In genomic region chr12:53079226-53080117, GRCh38 we compare ENCODE assay signal across 8 cellular contexts. TPM values are rescaled to one million over a fixed set of nuclear protein-coding genes. Genes with fewer than 3 reads are reported as not detected.
A peak's percentile ranks its signal among the peaks of the same experiment; 100 is the strongest.
DNase-seq lines count a peak whose midpoint lies in the region; FAIRE-seq and TF ChIP-seq lines count a peak whose summit lies in the region.

TSS of gene SPRYD3 (minus strand) at chr12:53079390. CDS start at chr12:53079333, 57 bp downstream.

- H3K4me3 Mint-ChIP-seq in activated naive CD4-positive, alpha-beta T cell treated with anti-CD3 and anti-CD28 coated beads for 36 hours = peak within 1 kb of the TSS; percentile 88

- no peaks in the 10 kb centered on the region for H3K27me3 ChIP-seq in suprapubic skin

- DNase-seq in GM03348 (ENCODE audit: low spot score) = peak; percentile 100
- DNase-seq in HFF-Myc (ENCODE audit: extremely low read depth, low read depth) = no peak
- peak; percentile 98 for DNase-seq in NAMALWA (ENCODE audit: low spot score)
- DNase-seq in SK-N-DZ (ENCODE audit: low spot score) = peak; percentile 97
- DNase-seq in activated naive CD4-positive, alpha-beta T cell treated with anti-CD3 and anti-CD28 coated beads for 36 hours = peak; percentile 98
- peak; percentile 99 to 100 for DNase-seq in frontal cortex (ENCODE audit: low spot score in 2 of 2)
- DNase-seq in nucleus accumbens (lab: John Stamatoyannopoulos, UW) = peak; percentile 84 to 99 (median 97)
- DNase-seq in suprapubic skin (ENCODE audit: low spot score in 2 of 2) = peak; percentile 99 to 100

- H3K4me1 Mint-ChIP-seq in activated naive CD4-positive, alpha-beta T cell treated with anti-CD3 and anti-CD28 coated beads for 36 hours (ENCODE audit: low read depth) = peaks cover 31% of the 10 kb centered on the region

- WGBS in suprapubic skin = 3% methylated on average over 31 of the region's 67 CpGs

- peak within 1 kb of the TSS; percentile 82 for H3K27ac ChIP-seq in suprapubic skin

- H3K4me1 ChIP-seq in suprapubic skin = peaks cover 24% of the 10 kb centered on the region

- H3K4me3 ChIP-seq in HFF-Myc (replicated peaks; ENCODE audit: low read depth, low read length) (peak within 1 kb of the TSS; percentile 60), suprapubic skin (peak within 1 kb of the TSS; percentile 65)

- TF ChIP-seq EP300 in suprapubic skin (IDR thresholded peaks at IDR 0.05) = no peak

- CTCF ChIA-PET in activated naive CD4-positive, alpha-beta T cell treated with anti-CD3 and anti-CD28 coated beads for 36 hours (lab: Charles Lee) = interaction anchor here (0.8 to 19.4 kb wide), 6 partner anchors 13 to 266 kb away, joined by 3 to 360 read pairs (median 3); partner anchors contain the start of genes IGFBP6 and SOAT2

- no peaks in the 10 kb centered on the region for H3K27me3 Mint-ChIP-seq in activated naive CD4-positive, alpha-beta T cell treated with anti-CD3 and anti-CD28 coated beads for 36 hours (ENCODE audit: low read depth)

- peaks cover 4% of the 10 kb centered on the region for H3K36me3 Mint-ChIP-seq in activated naive CD4-positive, alpha-beta T cell treated with anti-CD3 and anti-CD28 coated beads for 36 hours (ENCODE audit: low read depth)

- intact Hi-C loops in activated naive CD4-positive, alpha-beta T cell treated with anti-CD3 and anti-CD28 coated beads for 36 hours (cut with micrococcal nuclease) = loop anchor here (1.0 to 2.0 kb wide), 7 partner anchors 20 to 647 kb away; partner anchors contain the start of genes CALCOCO1, CSAD, EIF4B and PFDN5

- peak within 1 kb of the TSS; percentile 85 for H3K27ac Mint-ChIP-seq in activated naive CD4-positive, alpha-beta T cell treated with anti-CD3 and anti-CD28 coated beads for 36 hours

- no peaks in the 10 kb centered on the region for H3K9me3 Mint-ChIP-seq in activated naive CD4-positive, alpha-beta T cell treated with anti-CD3 and anti-CD28 coated beads for 36 hours

- peaks cover 24% of the 10 kb centered on the region for H3K36me3 ChIP-seq in suprapubic skin

- TF ChIP-seq POLR2A in suprapubic skin (IDR thresholded peaks at IDR 0.05) = peak in 1 of 2 donors; percentile 58

- TF ChIP-seq CTCF in HFF-Myc (IDR thresholded peaks at IDR 0.05; ENCODE audit: low read depth, low read length, missing control alignments) = no peak
- no peak for TF ChIP-seq CTCF in suprapubic skin (IDR thresholded peaks at IDR 0.05)

- H3K9me3 ChIP-seq in suprapubic skin = no peaks in the 10 kb centered on the region

- peak; percentile 17 for FAIRE-seq in frontal cortex (lab: Jason Lieb, UNC)

RNA-seq across cellular contexts. Expression of gene SPRYD3, which starts in this region (rescaled TPM):
- 2.0 and 2.7 TPM in 2 replicates for polyA plus RNA-seq in SK-N-DZ (2014; cell fraction: cytosol; rRNA removed)
- polyA plus RNA-seq in SK-N-DZ (2014; cell fraction: nucleus; rRNA removed) = 4.9 and 5.4 TPM in 2 replicates
- 10 to 100 TPM; 20.1 to 20.2 TPM for total RNA-seq in activated naive CD4-positive, alpha-beta T cell treated with anti-CD3 and anti-CD28 coated beads for 36 hours
- total RNA-seq in frontal cortex (22.4 TPM), suprapubic skin (10 to 100 TPM; 26.4 to 44.0 (median 34.4) TPM)
